Comparison of ENCODE assay signal across 14 cellular contexts in the genomic region with DNA sequence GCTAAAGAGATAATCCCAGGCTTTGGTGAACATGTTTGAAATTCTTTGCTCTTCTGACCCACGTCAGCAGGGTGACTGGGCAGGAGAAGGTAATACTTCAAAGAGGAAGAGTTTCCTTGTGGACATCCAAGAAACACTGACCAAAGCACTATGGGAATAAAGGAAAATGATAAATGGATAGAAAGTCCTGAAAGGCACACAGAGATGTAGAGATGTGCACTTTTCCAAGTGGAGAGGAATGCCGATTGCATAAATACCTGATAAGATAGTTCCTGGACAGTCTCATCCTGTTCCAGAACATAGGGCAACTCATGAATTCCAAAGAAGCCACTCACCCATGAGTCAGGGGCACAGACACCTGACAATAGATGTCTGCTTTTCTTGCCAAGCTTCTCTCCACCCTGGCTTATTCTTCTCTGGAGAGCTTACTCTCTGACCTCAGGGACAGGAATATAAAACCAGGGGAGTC.
DNase-seq lines count a peak whose midpoint lies in the region; ATAC-seq lines count a peak whose summit lies in the region.
"Had no signal": no experiment of that assay in that cellular context is flagged by ENCODE, and none has a peak within 500 bp of the region (broad histone marks: within the 10 kb centered on the region; RNA-seq: fewer than 3 reads in every experiment).

No MANE protein-coding gene starts in this region.

- ATAC-seq in GM18498 (IDR thresholded peaks at IDR 0.05; ENCODE audit: unreplicated experiment): no peak
- no peak for ATAC-seq in GM18909 (IDR thresholded peaks at IDR 0.05; ENCODE audit: poor library complexity, unreplicated experiment)
- ATAC-seq: activated naive CD4-positive, alpha-beta T cell treated with anti-CD3 and anti-CD28 coated beads, Interleukin-2, amount 50 U/mL, for 72 hours; WTC11 had no signal

- peak; percentile 98 for DNase-seq in A172 (ENCODE audit: low spot score)
- DNase-seq in LHCN-M2 (ENCODE audit: low read depth): peak; percentile 93
- DNase-seq in amniotic epithelial cell (ENCODE audit: low read depth): peak; percentile 100
- peak; percentile 94 for DNase-seq in glomerular visceral epithelial cell (ENCODE audit: extremely low spot score)
- no peak for DNase-seq in NCI-H146 treated with DMSO at 0.1 percent for 48 hours (lab: John Stamatoyannopoulos, UW; ENCODE audit: unreplicated experiment)
- no peak for DNase-seq in medulla oblongata (ENCODE audit: extremely low spot score)
- DNase-seq: activated CD8-positive, alpha-beta memory T cell treated with anti-CD3 and anti-CD28 coated beads, Interleukin-2, amount 50 U/mL, for 48 hours; mesendoderm; NCI-H2081; testis had no signal

Comparison
In these comparisons a context has a peak if more than half of its experiments do, and no peak if none do; other contexts are left out.
1. DNase-seq: peak in A172 (single experiment), LHCN-M2 (single experiment), amniotic epithelial cell (single experiment) and glomerular visceral epithelial cell (single experiment); none in NCI-H146 treated with DMSO at 0.1 percent for 48 hours (single experiment) and medulla oblongata (single experiment).